ENCODE assay signal across 21 cellular contexts in genomic region chr19:49551531-49551930, GRCh38. TPM values are rescaled to one million over a fixed set of nuclear protein-coding genes. Genes with fewer than 3 reads are reported as not detected.
DNase-seq lines count a peak whose midpoint lies in the region; ATAC-seq, FAIRE-seq and TF ChIP-seq lines count a peak whose summit lies in the region.
"Had no signal": no experiment of that assay in that cellular context is flagged by ENCODE, and none has a peak within 500 bp of the region (broad histone marks: within the 10 kb centered on the region; RNA-seq: fewer than 3 reads in every experiment).

No MANE protein-coding gene starts in this region.

- H3K27me3 ChIP-seq in CD4-positive, alpha-beta T cell (ENCODE audit: control insufficient read depth, insufficient read depth, low read length), result no peaks in the 10 kb centered on the region
- H3K27me3 ChIP-seq: testis had no signal

- H3K9me3 ChIP-seq in CD4-positive, alpha-beta T cell (ENCODE audit: control insufficient read depth, low read length), result no peaks in the 10 kb centered on the region
- H3K9me3 ChIP-seq: psoas muscle, testis had no signal

- H3K9me3 Mint-ChIP-seq in CD14-positive monocyte (peaks cover 0 to 4% (median 0%) of the 10 kb centered on the region in 7 donors), memory B cell (no peaks in the 10 kb centered on the region)
- no peaks in the 10 kb centered on the region for H3K9me3 Mint-ChIP-seq in CD4-positive, alpha-beta T cell
- no peaks in the 10 kb centered on the region for H3K9me3 Mint-ChIP-seq in activated CD8-positive, alpha-beta T cell treated with anti-CD3 and anti-CD28 coated beads, Interleukin-2, amount 10 ng/mL, durations not matched to agents 7 days and 5 days (ENCODE audit: insufficient read depth)

- CTCF ChIA-PET in CD4-positive, alpha-beta T cell (lab: Charles Lee), result interaction anchor here (1.4 to 10.6 kb wide), 3 partner anchors 9 to 45 kb away, joined by 4 to 134 read pairs (median 4); no protein-coding TSS in a partner anchor
- CTCF ChIA-PET in activated CD8-positive, alpha-beta T cell treated with anti-CD3 and anti-CD28 coated beads, Interleukin-2, amount 10 ng/mL, durations not matched to agents 7 days and 5 days (lab: Charles Lee), result interaction anchor here (1.1 to 11.7 kb wide), 10 partner anchors 9 to 49 kb away, joined by 4 to 213 read pairs (median 6); no protein-coding TSS in a partner anchor

- ATAC-seq in CD4-positive, alpha-beta T cell (ENCODE audit: poor library complexity), result no peak
- no peak for ATAC-seq in activated CD8-positive, alpha-beta T cell treated with anti-CD3 and anti-CD28 coated beads, Interleukin-2, amount 10 ng/mL, durations not matched to agents 7 days and 5 days
- ATAC-seq in memory B cell (ENCODE audit: low read depth) (no peak), GM21528 (IDR thresholded peaks at IDR 0.05; ENCODE audit: low FRiP score, unreplicated experiment) (no peak)
- ATAC-seq: esophagus mucosa, GM12878, left ventricle myocardium superior, psoas muscle had no signal

- no peak for DNase-seq in CD14-positive monocyte (ENCODE audit: low spot score)
- DNase-seq in CD4-positive, alpha-beta T cell, result no peak
- no peak for DNase-seq in activated CD8-positive, alpha-beta T cell treated with anti-CD3 and anti-CD28 coated beads, Interleukin-2, amount 10 ng/mL, durations not matched to agents 7 days and 5 days
- DNase-seq in memory B cell (ENCODE audit: low spot score in 2 of 2), result no peak
- no peak for DNase-seq in urothelium cell line (ENCODE audit: low spot score)
- no peak for DNase-seq in RKO (ENCODE audit: low spot score)
- DNase-seq: activated CD4-positive, CD25-positive, alpha-beta regulatory T cell treated with anti-CD3 and anti-CD28 coated beads, Interleukin-2, amount 50 U/mL, for 72 hours; activated gamma-delta T cell treated with Interleukin-2 at 50 U/mL for 16 hours; COR-L47; DND-41; effector CD8-positive, alpha-beta T cell; foreskin melanocyte; left ventricle myocardium superior; NCI-H69; psoas muscle; testis had no signal

- intact Hi-C loops in CD14-positive monocyte (cut with micrococcal nuclease), result no loop called here
- intact Hi-C loops in CD4-positive, alpha-beta T cell (cut with DNase I, micrococcal nuclease), result no loop called here

- no peak for TF ChIP-seq CTCF in CD14-positive monocyte (IDR thresholded peaks at IDR 0.05)
- TF ChIP-seq CTCF in CD4-positive, alpha-beta T cell (IDR thresholded peaks at IDR 0.05), result no peak

- H3K4me3 Mint-ChIP-seq in CD14-positive monocyte, result peak overlapping the region in 1 of 2 donors; percentile 21
- peak overlapping the region; percentile 59 for H3K4me3 Mint-ChIP-seq in CD4-positive, alpha-beta T cell
- H3K4me3 Mint-ChIP-seq in activated CD8-positive, alpha-beta T cell treated with anti-CD3 and anti-CD28 coated beads, Interleukin-2, amount 10 ng/mL, durations not matched to agents 7 days and 5 days, result no peak overlapping the region
- H3K4me3 Mint-ChIP-seq in memory B cell, result no peak overlapping the region

- FAIRE-seq in urothelium cell line (lab: Jason Lieb, UNC), result no peak
- FAIRE-seq: GM12878, TTC549 had no signal

- peak overlapping the region; percentile 13 for H3K27ac ChIP-seq in CD4-positive, alpha-beta T cell (ENCODE audit: low read depth, low read length)
- H3K27ac ChIP-seq: KMS-11, psoas muscle, testis had no signal

- H3K27me3 Mint-ChIP-seq in CD14-positive monocyte (ENCODE audit: low read depth in 3 of 3), result peaks cover 3 to 5% (median 4%) of the 10 kb centered on the region in 3 donors
- no peaks in the 10 kb centered on the region for H3K27me3 Mint-ChIP-seq in CD4-positive, alpha-beta T cell
- no peaks in the 10 kb centered on the region for H3K27me3 Mint-ChIP-seq in activated CD8-positive, alpha-beta T cell treated with anti-CD3 and anti-CD28 coated beads, Interleukin-2, amount 10 ng/mL, durations not matched to agents 7 days and 5 days (ENCODE audit: low read depth)
- no peaks in the 10 kb centered on the region for H3K27me3 Mint-ChIP-seq in memory B cell

- peak overlapping the region in 6 of 7 donors; percentile 40 to 85 (median 63) for H3K27ac Mint-ChIP-seq in CD14-positive monocyte
- peak overlapping the region; percentile 90 for H3K27ac Mint-ChIP-seq in CD4-positive, alpha-beta T cell
- H3K27ac Mint-ChIP-seq in activated CD8-positive, alpha-beta T cell treated with anti-CD3 and anti-CD28 coated beads, Interleukin-2, amount 10 ng/mL, durations not matched to agents 7 days and 5 days, result peak overlapping the region; percentile 79
- peak overlapping the region; percentile 45 for H3K27ac Mint-ChIP-seq in memory B cell

- peaks cover 34 to 68% of the 10 kb centered on the region in 2 donors for H3K36me3 Mint-ChIP-seq in CD14-positive monocyte
- peaks cover 36% of the 10 kb centered on the region for H3K36me3 Mint-ChIP-seq in CD4-positive, alpha-beta T cell (ENCODE audit: low read depth)
- H3K36me3 Mint-ChIP-seq in activated CD8-positive, alpha-beta T cell treated with anti-CD3 and anti-CD28 coated beads, Interleukin-2, amount 10 ng/mL, durations not matched to agents 7 days and 5 days (ENCODE audit: low read depth), result peaks cover 43% of the 10 kb centered on the region
- H3K36me3 Mint-ChIP-seq in memory B cell, result peaks cover 13% of the 10 kb centered on the region

- peaks cover 32% of the 10 kb centered on the region for H3K4me1 Mint-ChIP-seq in CD14-positive monocyte
- H3K4me1 Mint-ChIP-seq in CD4-positive, alpha-beta T cell (ENCODE audit: low read depth), result peaks cover 71% of the 10 kb centered on the region
- peaks cover 81% of the 10 kb centered on the region for H3K4me1 Mint-ChIP-seq in activated CD8-positive, alpha-beta T cell treated with anti-CD3 and anti-CD28 coated beads, Interleukin-2, amount 10 ng/mL, durations not matched to agents 7 days and 5 days (ENCODE audit: low read depth)
- peaks cover 11% of the 10 kb centered on the region for H3K4me1 Mint-ChIP-seq in memory B cell

- POLR2A ChIA-PET in CD4-positive, alpha-beta T cell (lab: Charles Lee), result interaction anchor here (0.7 to 8.6 kb wide), 9 partner anchors 8 to 88 kb away, joined by 3 to 150 read pairs (median 12); partner anchors contain the start of genes RCN3, RPS11 and RRAS
- POLR2A ChIA-PET in activated CD8-positive, alpha-beta T cell treated with anti-CD3 and anti-CD28 coated beads, Interleukin-2, amount 10 ng/mL, durations not matched to agents 7 days and 5 days (lab: Charles Lee), result interaction anchor here (1.5 kb wide), 1 partner anchor 29 kb away, joined by 4 read pairs; the partner anchor contains the start of genes NOSIP and PRRG2

RNA-seq across cellular contexts. Expression of gene RCN3, which starts 23.7 kb away (rescaled TPM):
- not detected for polyA plus RNA-seq in CD14-positive monocyte
- total RNA-seq in CD4-positive, alpha-beta T cell, result 1 to 10 TPM; 4.8 to 7.8 TPM
- 1 to 10 TPM; 1.9 to 2.8 TPM for total RNA-seq in activated CD8-positive, alpha-beta T cell treated with anti-CD3 and anti-CD28 coated beads, Interleukin-2, amount 10 ng/mL, durations not matched to agents 7 days and 5 days

RNA-seq across cellular contexts. Expression of gene NOSIP, which starts 28.8 kb away (rescaled TPM):
- polyA plus RNA-seq in CD14-positive monocyte, result 100 to 1,000 TPM in 1 of 2 donors, 10 to 100 TPM in 1; 96.4 to 120 TPM
- 100 to 1,000 TPM; 202 to 203 TPM for total RNA-seq in CD4-positive, alpha-beta T cell
- 100 to 1,000 TPM; 147 to 159 TPM for total RNA-seq in activated CD8-positive, alpha-beta T cell treated with anti-CD3 and anti-CD28 coated beads, Interleukin-2, amount 10 ng/mL, durations not matched to agents 7 days and 5 days

RNA-seq across cellular contexts. Expression of gene PRRG2, which starts 29.6 kb away (rescaled TPM):
- not detected for polyA plus RNA-seq in CD14-positive monocyte
- under 1 TPM; 0.49 to 0.78 TPM for total RNA-seq in CD4-positive, alpha-beta T cell
- total RNA-seq in activated CD8-positive, alpha-beta T cell treated with anti-CD3 and anti-CD28 coated beads, Interleukin-2, amount 10 ng/mL, durations not matched to agents 7 days and 5 days, result 1 to 10 TPM; 1.5 to 1.9 TPM

RNA-seq across cellular contexts. Expression of gene FCGRT, which starts 39.1 kb away (rescaled TPM):
- 100 to 1,000 TPM; 720 to 930 TPM for polyA plus RNA-seq in CD14-positive monocyte
- total RNA-seq in CD4-positive, alpha-beta T cell, result 10 to 100 TPM; 50.2 to 52.5 TPM
- total RNA-seq in activated CD8-positive, alpha-beta T cell treated with anti-CD3 and anti-CD28 coated beads, Interleukin-2, amount 10 ng/mL, durations not matched to agents 7 days and 5 days, result 1 to 10 TPM; 7.5 to 8.4 TPM

RNA-seq across cellular contexts. Expression of gene PRR12, which starts 39.5 kb away (rescaled TPM):
- polyA plus RNA-seq in CD14-positive monocyte, result under 1 TPM; 0.04 to 0.11 TPM
- total RNA-seq in CD4-positive, alpha-beta T cell, result 10 to 100 TPM; 41.7 to 42.2 TPM
- 10 to 100 TPM; 39.4 to 39.9 TPM for total RNA-seq in activated CD8-positive, alpha-beta T cell treated with anti-CD3 and anti-CD28 coated beads, Interleukin-2, amount 10 ng/mL, durations not matched to agents 7 days and 5 days
